ENCODE assay signal across 8 cellular contexts in the genomic region with DNA sequence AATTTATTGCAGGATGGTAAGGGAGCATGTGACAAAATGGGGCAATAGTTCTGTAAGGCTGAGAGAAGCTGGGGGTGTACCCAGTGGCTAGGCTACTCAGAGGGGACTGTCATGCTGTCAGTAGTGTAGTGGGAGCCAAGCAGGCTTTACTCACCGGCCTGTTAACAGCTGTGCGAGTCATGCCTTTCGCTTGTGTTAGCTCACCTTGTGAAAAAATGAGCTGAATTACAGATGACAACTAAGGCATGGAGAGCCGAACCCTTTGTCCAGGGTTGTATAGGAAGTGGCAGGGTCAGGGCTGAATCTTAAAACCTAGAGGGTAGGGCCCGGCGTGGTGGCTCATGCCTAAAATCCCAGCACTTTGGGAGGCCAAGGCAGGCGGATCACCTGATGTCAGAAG. TPM values are rescaled to one million over a fixed set of nuclear protein-coding genes. Genes with fewer than 3 reads are reported as not detected.
DNase-seq lines count a peak whose midpoint lies in the region; ATAC-seq, FAIRE-seq and TF ChIP-seq lines count a peak whose summit lies in the region.

No MANE protein-coding gene starts in this region.

- peak overlapping the region; percentile 6 for H3K4me3 Mint-ChIP-seq in dendritic cell treated with granulocyte-macrophage colony-stimulating factor and Interleukin-4, amounts not matched to agents 40 ng/mL and 50 ng/mL, for 4 days
- H3K4me3 Mint-ChIP-seq in progenitor cell of endocrine pancreas (ENCODE audit: low read depth), result no peak overlapping the region

- H3K36me3 Mint-ChIP-seq in dendritic cell treated with granulocyte-macrophage colony-stimulating factor and Interleukin-4, amounts not matched to agents 40 ng/mL and 50 ng/mL, for 4 days (ENCODE audit: low read depth), result peaks cover 99% of the 10 kb centered on the region
- H3K36me3 Mint-ChIP-seq in progenitor cell of endocrine pancreas (ENCODE audit: insufficient read depth), result peaks cover 12% of the 10 kb centered on the region

- ATAC-seq in pancreas (peak; percentile 23 to 45 (median 37)), HG02938 (IDR thresholded peaks at IDR 0.05; ENCODE audit: unreplicated experiment) (no peak)

- no peaks in the 10 kb centered on the region for H3K27me3 Mint-ChIP-seq in dendritic cell treated with granulocyte-macrophage colony-stimulating factor and Interleukin-4, amounts not matched to agents 40 ng/mL and 50 ng/mL, for 4 days
- H3K27me3 Mint-ChIP-seq in progenitor cell of endocrine pancreas, result no peaks in the 10 kb centered on the region

- H3K27ac Mint-ChIP-seq in dendritic cell treated with granulocyte-macrophage colony-stimulating factor and Interleukin-4, amounts not matched to agents 40 ng/mL and 50 ng/mL, for 4 days, result peak overlapping the region; percentile 68
- H3K27ac Mint-ChIP-seq in progenitor cell of endocrine pancreas, result no peak overlapping the region

- H3K36me3 ChIP-seq in pancreas (no peaks in the 10 kb centered on the region), small intestine (ENCODE audit: control insufficient read depth in 2 of 2, insufficient read depth in 2 of 2, low read length in 2 of 2) (peaks cover 4% of the 10 kb centered on the region in 2 donors)

- H3K4me3 ChIP-seq in pancreas, result no peak overlapping the region
- H3K4me3 ChIP-seq in small intestine (ENCODE audit: low read depth in 1 of 2, low read length in 2 of 2), result no peak overlapping the region

- intact Hi-C loops in dendritic cell treated with granulocyte-macrophage colony-stimulating factor and Interleukin-4, amounts not matched to agents 40 ng/mL and 50 ng/mL, for 4 days (cut with micrococcal nuclease), result no loop called here
- intact Hi-C loops in pancreas (cut with DNase I), result no loop called here

- peaks cover 29 to 46% (median 43%) of the 10 kb centered on the region in 3 donors for H3K4me1 ChIP-seq in pancreas
- H3K4me1 ChIP-seq in small intestine (ENCODE audit: control insufficient read depth in 2 of 2, insufficient read depth in 1 of 2, low read depth in 1 of 2, low read length in 1 of 2), result peaks cover 0 to 4% of the 10 kb centered on the region in 2 donors

- 48 to 59% methylated on average over 7 of the region's 7 CpGs for WGBS in pancreas, 2 donors
- WGBS in small intestine, 3 donors, result 81 to 85% (median 85%) methylated on average over 7 of the region's 7 CpGs

- peak; percentile 92 for FAIRE-seq in GM12892 (lab: Jason Lieb, UNC)
- FAIRE-seq in pancreas (lab: Jason Lieb, UNC), result no peak
- no peak for FAIRE-seq in small intestine (lab: Jason Lieb, UNC)

- no peak for TF ChIP-seq POLR2A in GM12892 (IDR thresholded peaks at IDR 0.05; ENCODE audit: low read depth, low read length)

- DNase-seq in GM12892 (ENCODE audit: insufficient read length) (no peak), RKO (ENCODE audit: low spot score) (peak; percentile 88), pancreas (peak in 2 of 6 donors; percentile 68 to 70), small intestine (no peak), progenitor cell of endocrine pancreas (ENCODE audit: low spot score, unreplicated experiment) (no peak), foreskin melanocyte (no peak)

- peak overlapping the region; percentile 48 to 75 (median 61) for H3K27ac ChIP-seq in pancreas
- H3K27ac ChIP-seq in small intestine (ENCODE audit: low read depth in 1 of 2, low read length in 1 of 2), result peak overlapping the region in 1 of 2 donors; percentile 39

- H3K4me1 Mint-ChIP-seq in dendritic cell treated with granulocyte-macrophage colony-stimulating factor and Interleukin-4, amounts not matched to agents 40 ng/mL and 50 ng/mL, for 4 days (ENCODE audit: low read depth), result peaks cover 100% of the 10 kb centered on the region
- no peaks in the 10 kb centered on the region for H3K4me1 Mint-ChIP-seq in progenitor cell of endocrine pancreas (ENCODE audit: low read depth)

- no peaks in the 10 kb centered on the region for H3K9me3 Mint-ChIP-seq in dendritic cell treated with granulocyte-macrophage colony-stimulating factor and Interleukin-4, amounts not matched to agents 40 ng/mL and 50 ng/mL, for 4 days
- H3K9me3 Mint-ChIP-seq in progenitor cell of endocrine pancreas (ENCODE audit: low read depth), result no peaks in the 10 kb centered on the region

- H3K9me3 ChIP-seq in pancreas (no peaks in the 10 kb centered on the region), small intestine (ENCODE audit: control insufficient read depth, low read depth) (no peaks in the 10 kb centered on the region)

- H3K27me3 ChIP-seq in pancreas, result no peaks in the 10 kb centered on the region
- no peaks in the 10 kb centered on the region for H3K27me3 ChIP-seq in small intestine (ENCODE audit: control insufficient read depth in 2 of 2, insufficient read depth in 2 of 2, low read length in 2 of 2)

- TF ChIP-seq CTCF in pancreas (IDR thresholded peaks at IDR 0.05) (no peak), progenitor cell of endocrine pancreas (IDR thresholded peaks at IDR 0.05; ENCODE audit: unreplicated experiment) (no peak)

RNA-seq across cellular contexts. Expression of gene SH2B3, which starts 37.9 kb away (rescaled TPM):
- polyA plus RNA-seq in GM12892 (2012; ENCODE audit: missing spikeins), result 15.8 TPM
- total RNA-seq in pancreas (10 to 100 TPM in 3 of 6 donors, 1 to 10 TPM in 3; 5.4 to 15.0 (median 9.3) TPM), progenitor cell of endocrine pancreas (0.72 and 1.5 TPM in 2 replicates)
- polyA plus RNA-seq in pancreas (1 to 10 TPM; 2.8 to 4.1 TPM), small intestine (10 to 100 TPM in 1 of 3 donors, 1 to 10 TPM in 1, under 1 TPM in 1; 0.67 to 14.9 (median 4.6) TPM)
